20 cellular contexts compared by ENCODE assay signal in genomic region chr7:30987936-30988335, GRCh38. TPM values are rescaled to one million over a fixed set of nuclear protein-coding genes. Genes with fewer than 3 reads are reported as not detected.
DNase-seq lines count a peak whose midpoint lies in the region; ATAC-seq and TF ChIP-seq lines count a peak whose summit lies in the region.
"Had no signal": no experiment of that assay in that cellular context is flagged by ENCODE, and none has a peak within 500 bp of the region (broad histone marks: within the 10 kb centered on the region; RNA-seq: fewer than 3 reads in every experiment).

No MANE protein-coding gene starts in this region.

- no peak for TF ChIP-seq CTCF in WERI-Rb-1 (IDR thresholded peaks at IDR 0.05; ENCODE audit: low read depth, low read length)
- no peak for TF ChIP-seq CTCF in endothelial cell (IDR thresholded peaks at IDR 0.05; ENCODE audit: unreplicated experiment)
- no peak for TF ChIP-seq CTCF in foreskin fibroblast (IDR thresholded peaks at IDR 0.05; ENCODE audit: low read depth, low read length)

- H3K4me1 Mint-ChIP-seq in endothelial cell (ENCODE audit: unreplicated experiment), result peaks cover 62% of the 10 kb centered on the region
- H3K4me1 Mint-ChIP-seq in activated naive CD4-positive, alpha-beta T cell treated with anti-CD3 and anti-CD28 coated beads for 36 hours (ENCODE audit: low read depth), result peaks cover 4% of the 10 kb centered on the region

- no peaks in the 10 kb centered on the region for H3K9me3 ChIP-seq in right cardiac atrium (ENCODE audit: control insufficient read depth, low read length)
- H3K9me3 ChIP-seq in WERI-Rb-1 (ENCODE audit: severe bottlenecking), result no peaks in the 10 kb centered on the region

- H3K9ac ChIP-seq in rectal smooth muscle tissue (ENCODE audit: low read length), result no peak overlapping the region

- H3K27me3 ChIP-seq in right cardiac atrium (ENCODE audit: control insufficient read depth, insufficient read depth) (no peaks in the 10 kb centered on the region), WERI-Rb-1 (ENCODE audit: insufficient read depth, low read depth, severe bottlenecking) (no peaks in the 10 kb centered on the region), rectal smooth muscle tissue (ENCODE audit: control insufficient read depth, insufficient read depth, low read length) (no peaks in the 10 kb centered on the region)

- H3K4me1 ChIP-seq in right cardiac atrium (ENCODE audit: control insufficient read depth, insufficient read depth, low read length) (no peaks in the 10 kb centered on the region), rectal smooth muscle tissue (ENCODE audit: control insufficient read depth, insufficient read depth, low read length) (no peaks in the 10 kb centered on the region)

- H3K27me3 Mint-ChIP-seq in endothelial cell (ENCODE audit: unreplicated experiment), result peaks cover 14% of the 10 kb centered on the region
- H3K27me3 Mint-ChIP-seq in activated naive CD4-positive, alpha-beta T cell treated with anti-CD3 and anti-CD28 coated beads for 36 hours (ENCODE audit: low read depth), result peaks cover 30% of the 10 kb centered on the region

- H3K4me3 ChIP-seq in right cardiac atrium (ENCODE audit: low read length), result no peak overlapping the region
- H3K4me3 ChIP-seq in WERI-Rb-1 (ENCODE audit: low read depth, low read length), result no peak overlapping the region
- peak overlapping the region; percentile 3 for H3K4me3 ChIP-seq in rectal smooth muscle tissue (ENCODE audit: low read length)
- no peak overlapping the region for H3K4me3 ChIP-seq in foreskin fibroblast (ENCODE audit: low read depth in 1 of 2, low read length in 2 of 2)

- ATAC-seq in right cardiac atrium, result peak in 1 of 2 donors; percentile 1
- ATAC-seq in Right ventricle myocardium inferior, result no peak
- no peak for ATAC-seq in HG03457 (IDR thresholded peaks at IDR 0.05; ENCODE audit: unreplicated experiment)
- ATAC-seq: HCT116, Panc1 had no signal

- DNase-seq in right cardiac atrium (peak in 2 of 3 donors; percentile 54 to 59), Right ventricle myocardium inferior (ENCODE audit: missing footprints) (no peak), WERI-Rb-1 (no peak), endothelial cell (ENCODE audit: low spot score) (no peak), foreskin fibroblast (no peak)
- DNase-seq in activated naive CD4-positive, alpha-beta T cell treated with anti-CD3 and anti-CD28 coated beads for 36 hours, result no peak
- DNase-seq: CD4-positive, alpha-beta T cell; GOT3; NCI-H1105; NCI-H2029; NCI-H2227 treated with DMSO at 0.1 percent for 48 hours; NCI-H510A had no signal

- peak overlapping the region; percentile 20 for H3K4me3 Mint-ChIP-seq in endothelial cell (ENCODE audit: unreplicated experiment)
- H3K4me3 Mint-ChIP-seq in activated naive CD4-positive, alpha-beta T cell treated with anti-CD3 and anti-CD28 coated beads for 36 hours, result no peak overlapping the region
- H3K4me3 Mint-ChIP-seq: CD4-positive, alpha-beta T cell had no signal

- 86% methylated on average over 5 of the region's 5 CpGs for WGBS in right cardiac atrium

- H3K27ac ChIP-seq in right cardiac atrium (ENCODE audit: low read length), result no peak overlapping the region
- 0 out of 2 replicates have a peak overlapping the region, but pooled peaks have one; percentile 16 for H3K27ac ChIP-seq in WERI-Rb-1
- H3K27ac ChIP-seq in rectal smooth muscle tissue (ENCODE audit: low read depth, low read length), result no peak overlapping the region

- peaks cover 6% of the 10 kb centered on the region for H3K36me3 Mint-ChIP-seq in endothelial cell (ENCODE audit: low read depth, unreplicated experiment)
- no peaks in the 10 kb centered on the region for H3K36me3 Mint-ChIP-seq in activated naive CD4-positive, alpha-beta T cell treated with anti-CD3 and anti-CD28 coated beads for 36 hours (ENCODE audit: low read depth)
- H3K36me3 Mint-ChIP-seq: IgD-negative memory B cell had no signal

- H3K36me3 ChIP-seq in WERI-Rb-1, result no peaks in the 10 kb centered on the region
- no peaks in the 10 kb centered on the region for H3K36me3 ChIP-seq in rectal smooth muscle tissue (ENCODE audit: control insufficient read depth, insufficient read depth, low read length)

- H3K9me3 Mint-ChIP-seq in endothelial cell (ENCODE audit: unreplicated experiment), result no peaks in the 10 kb centered on the region
- H3K9me3 Mint-ChIP-seq in activated naive CD4-positive, alpha-beta T cell treated with anti-CD3 and anti-CD28 coated beads for 36 hours, result no peaks in the 10 kb centered on the region
- H3K9me3 Mint-ChIP-seq: CD4-positive, alpha-beta T cell; IgD-negative memory B cell had no signal

- no peak overlapping the region for H3K27ac Mint-ChIP-seq in endothelial cell (ENCODE audit: unreplicated experiment)
- H3K27ac Mint-ChIP-seq in activated naive CD4-positive, alpha-beta T cell treated with anti-CD3 and anti-CD28 coated beads for 36 hours, result no peak overlapping the region
- H3K27ac Mint-ChIP-seq: CD4-positive, alpha-beta T cell; IgD-negative memory B cell had no signal

- intact Hi-C loops in right cardiac atrium (cut with DNase I) (no loop called here), Right ventricle myocardium inferior (cut with DNase I) (loop anchor here (5.0 kb wide), 1 partner anchor 69 kb away; no protein-coding TSS in a partner anchor)
- intact Hi-C loops in activated naive CD4-positive, alpha-beta T cell treated with anti-CD3 and anti-CD28 coated beads for 36 hours (cut with micrococcal nuclease), result no loop called here

- CTCF ChIA-PET in activated naive CD4-positive, alpha-beta T cell treated with anti-CD3 and anti-CD28 coated beads for 36 hours (lab: Charles Lee), result interaction anchor here (9.4 kb wide), 1 partner anchor 134 kb away, joined by 268 read pairs; no protein-coding TSS in a partner anchor

RNA-seq across cellular contexts. Expression of gene GHRHR, which starts 24.2 kb away (rescaled TPM):
- total RNA-seq in right cardiac atrium (not detected), Right ventricle myocardium inferior (not detected), endothelial cell (ENCODE audit: unreplicated experiment) (7.5 TPM)
- polyA plus RNA-seq in right cardiac atrium, result not detected
- not detected for total RNA-seq in activated naive CD4-positive, alpha-beta T cell treated with anti-CD3 and anti-CD28 coated beads for 36 hours
- total RNA-seq: CD4-positive, alpha-beta T cell; G401; SK-MEL-5 had no signal
- polyA plus RNA-seq: BJ, IgD-negative memory B cell had no signal

Comparison
In these comparisons a context has a peak if more than half of its experiments do, and no peak if none do; other contexts are left out.
1. DNase-seq: peak in right cardiac atrium (2 of 3); none in Right ventricle myocardium inferior (single experiment), WERI-Rb-1 (single experiment), endothelial cell (single experiment), activated naive CD4-positive, alpha-beta T cell treated with anti-CD3 and anti-CD28 coated beads for 36 hours (single experiment) and foreskin fibroblast (0 of 2).